ENCODE assay signal across 2 cellular contexts in genomic region chr9:129560849-129561248, GRCh38.
TF ChIP-seq lines count a peak whose summit lies in the region.

No MANE protein-coding gene starts in this region.

TF ChIP-seq in A549, 52 proteins besides CTCF, POLR2A, EP300 and RAD21 (continued from another document):
- no peak for TF ChIP-seq REST (IDR thresholded peaks at IDR 0.05)

TF ChIP-seq in IMR-90, 13 proteins besides CTCF, POLR2A, EP300 and RAD21 (continued from another document):
- TF ChIP-seq FOS (IDR thresholded peaks at IDR 0.05; ENCODE audit: low read depth, low read length), result no peak
TF ChIP-seq in IMR-90: peak in this region for 0.
